17 cellular contexts compared by ENCODE assay signal in genomic region chr4:168472920-168473319, GRCh38. TPM values are rescaled to one million over a fixed set of nuclear protein-coding genes. Genes with fewer than 3 reads are reported as not detected.
DNase-seq lines count a peak whose midpoint lies in the region; ATAC-seq and TF ChIP-seq lines count a peak whose summit lies in the region.
"Had no signal": no experiment of that assay in that cellular context is flagged by ENCODE, and none has a peak within 500 bp of the region (broad histone marks: within the 10 kb centered on the region; RNA-seq: fewer than 3 reads in every experiment).

No MANE protein-coding gene starts in this region.

- CTCF ChIA-PET in CD4-positive, alpha-beta T cell (lab: Charles Lee) = interaction anchor here (1.1 kb wide), 1 partner anchor 9 kb away, joined by 4 read pairs; no protein-coding TSS in a partner anchor
- CTCF ChIA-PET in T-cell (lab: Charles Lee) = no interaction called here

- H3K27ac ChIP-seq in CD4-positive, alpha-beta T cell (ENCODE audit: low read depth, low read length) = no peak overlapping the region

- peaks cover 73% of the 10 kb centered on the region for H3K36me3 Mint-ChIP-seq in activated naive CD8-positive, alpha-beta T cell treated with anti-CD3 and anti-CD28 coated beads, Interleukin-2, amount 10 ng/mL, durations not matched to agents 7 days and 5 days
- peaks cover 29% of the 10 kb centered on the region for H3K36me3 Mint-ChIP-seq in activated naive CD8-positive, alpha-beta T cell treated with anti-CD3 and anti-CD28 coated beads, Interleukin-2, amount 50 U/mL, for 24 hours (ENCODE audit: low read depth)
- peaks cover 74% of the 10 kb centered on the region for H3K36me3 Mint-ChIP-seq in CD4-positive, alpha-beta T cell (ENCODE audit: low read depth)
- peaks cover 26% of the 10 kb centered on the region for H3K36me3 Mint-ChIP-seq in central memory CD8-positive, alpha-beta T cell (ENCODE audit: insufficient read depth)
- H3K36me3 Mint-ChIP-seq in T-cell = peaks cover 60% of the 10 kb centered on the region

- POLR2A ChIA-PET in activated naive CD8-positive, alpha-beta T cell treated with anti-CD3 and anti-CD28 coated beads, Interleukin-2, amount 10 ng/mL, durations not matched to agents 7 days and 5 days (lab: Charles Lee) = interaction anchor here (1.6 kb wide), 1 partner anchor 8 kb away, joined by 6 read pairs; the partner anchor contains the start of gene DDX60L
- POLR2A ChIA-PET in CD4-positive, alpha-beta T cell (lab: Charles Lee) = interaction anchor here (1.2 kb wide), 1 partner anchor 8 kb away, joined by 4 read pairs; the partner anchor contains the start of gene DDX60L
- POLR2A ChIA-PET in T-cell (lab: Charles Lee) = interaction anchor here (0.6 kb wide), 2 partner anchors 13 to 173 kb away, joined by 3 to 4 read pairs; no protein-coding TSS in a partner anchor

- peaks cover 44% of the 10 kb centered on the region for H3K4me1 Mint-ChIP-seq in activated naive CD8-positive, alpha-beta T cell treated with anti-CD3 and anti-CD28 coated beads, Interleukin-2, amount 10 ng/mL, durations not matched to agents 7 days and 5 days
- peaks cover 35% of the 10 kb centered on the region for H3K4me1 Mint-ChIP-seq in activated naive CD8-positive, alpha-beta T cell treated with anti-CD3 and anti-CD28 coated beads, Interleukin-2, amount 50 U/mL, for 24 hours
- peaks cover 52% of the 10 kb centered on the region for H3K4me1 Mint-ChIP-seq in CD4-positive, alpha-beta T cell (ENCODE audit: low read depth)
- peaks cover 51% of the 10 kb centered on the region for H3K4me1 Mint-ChIP-seq in central memory CD8-positive, alpha-beta T cell
- peaks cover 42 to 48% (median 44%) of the 10 kb centered on the region in 3 donors for H3K4me1 Mint-ChIP-seq in T-cell

- H3K27ac Mint-ChIP-seq in activated naive CD8-positive, alpha-beta T cell treated with anti-CD3 and anti-CD28 coated beads, Interleukin-2, amount 10 ng/mL, durations not matched to agents 7 days and 5 days = peak overlapping the region; percentile 14
- no peak overlapping the region for H3K27ac Mint-ChIP-seq in activated naive CD8-positive, alpha-beta T cell treated with anti-CD3 and anti-CD28 coated beads, Interleukin-2, amount 50 U/mL, for 24 hours
- H3K27ac Mint-ChIP-seq in CD4-positive, alpha-beta T cell = peak overlapping the region; percentile 2
- peak overlapping the region; percentile 26 for H3K27ac Mint-ChIP-seq in central memory CD8-positive, alpha-beta T cell (ENCODE audit: low read depth)
- H3K27ac Mint-ChIP-seq in T-cell = no peak overlapping the region
- H3K27ac Mint-ChIP-seq: GM23338 had no signal

- no peak for DNase-seq in activated naive CD8-positive, alpha-beta T cell treated with anti-CD3 and anti-CD28 coated beads, Interleukin-2, amount 10 ng/mL, durations not matched to agents 7 days and 5 days
- no peak for DNase-seq in activated naive CD8-positive, alpha-beta T cell treated with anti-CD3 and anti-CD28 coated beads, Interleukin-2, amount 50 U/mL, for 24 hours
- DNase-seq in CD4-positive, alpha-beta T cell = no peak
- no peak for DNase-seq in central memory CD8-positive, alpha-beta T cell (ENCODE audit: low spot score in 2 of 2)
- DNase-seq in COLO668 (lab: John Stamatoyannopoulos, UW; ENCODE audit: unreplicated experiment) (no peak), T-cell (no peak)
- DNase-seq: BE2C; C1 segment of cervical spinal cord; CD8-positive, alpha-beta T cell; COR-L47; DMS 273 treated with DMSO at 0.1 percent for 48 hours; H7; KG1 had no signal

- no peak for TF ChIP-seq CTCF in CD4-positive, alpha-beta T cell (IDR thresholded peaks at IDR 0.05)

- H3K27me3 ChIP-seq in CD4-positive, alpha-beta T cell (ENCODE audit: control insufficient read depth, insufficient read depth, low read length) = no peaks in the 10 kb centered on the region
- H3K27me3 ChIP-seq: BE2C had no signal

- intact Hi-C loops in CD4-positive, alpha-beta T cell (cut with DNase I, micrococcal nuclease) = loop anchor here in 1 of 2 experiments (10.0 kb wide), 1 partner anchor 532 kb away; no protein-coding TSS in a partner anchor

- H3K27me3 Mint-ChIP-seq in activated naive CD8-positive, alpha-beta T cell treated with anti-CD3 and anti-CD28 coated beads, Interleukin-2, amount 10 ng/mL, durations not matched to agents 7 days and 5 days = no peaks in the 10 kb centered on the region
- no peaks in the 10 kb centered on the region for H3K27me3 Mint-ChIP-seq in activated naive CD8-positive, alpha-beta T cell treated with anti-CD3 and anti-CD28 coated beads, Interleukin-2, amount 50 U/mL, for 24 hours
- no peaks in the 10 kb centered on the region for H3K27me3 Mint-ChIP-seq in CD4-positive, alpha-beta T cell
- H3K27me3 Mint-ChIP-seq in central memory CD8-positive, alpha-beta T cell = no peaks in the 10 kb centered on the region
- no peaks in the 10 kb centered on the region for H3K27me3 Mint-ChIP-seq in T-cell
- H3K27me3 Mint-ChIP-seq: IgD-negative memory B cell had no signal

- H3K9me3 ChIP-seq in CD4-positive, alpha-beta T cell (ENCODE audit: control insufficient read depth, low read length) = no peaks in the 10 kb centered on the region
- H3K9me3 ChIP-seq: BE2C had no signal

- peaks cover 1% of the 10 kb centered on the region for H3K9me3 Mint-ChIP-seq in activated naive CD8-positive, alpha-beta T cell treated with anti-CD3 and anti-CD28 coated beads, Interleukin-2, amount 10 ng/mL, durations not matched to agents 7 days and 5 days
- H3K9me3 Mint-ChIP-seq in activated naive CD8-positive, alpha-beta T cell treated with anti-CD3 and anti-CD28 coated beads, Interleukin-2, amount 50 U/mL, for 24 hours = no peaks in the 10 kb centered on the region
- no peaks in the 10 kb centered on the region for H3K9me3 Mint-ChIP-seq in CD4-positive, alpha-beta T cell
- H3K9me3 Mint-ChIP-seq in central memory CD8-positive, alpha-beta T cell = no peaks in the 10 kb centered on the region
- H3K9me3 Mint-ChIP-seq in T-cell = no peaks in the 10 kb centered on the region
- H3K9me3 Mint-ChIP-seq: CD8-positive, alpha-beta T cell; GM23338 had no signal

- ATAC-seq in activated naive CD8-positive, alpha-beta T cell treated with anti-CD3 and anti-CD28 coated beads, Interleukin-2, amount 10 ng/mL, durations not matched to agents 7 days and 5 days (ENCODE audit: low read depth) = no peak
- no peak for ATAC-seq in activated naive CD8-positive, alpha-beta T cell treated with anti-CD3 and anti-CD28 coated beads, Interleukin-2, amount 50 U/mL, for 24 hours
- ATAC-seq in CD4-positive, alpha-beta T cell (ENCODE audit: poor library complexity) = no peak
- ATAC-seq in central memory CD8-positive, alpha-beta T cell (replicated peaks; ENCODE audit: extremely low read depth, poor library complexity, severe bottlenecking) = no peak
- no peak for ATAC-seq in T-cell (replicated peaks in 1 of 4)
- ATAC-seq: CD8-positive, alpha-beta T cell; GM23338; HCT116; HepG2 had no signal

- peak overlapping the region; percentile 6 for H3K4me3 Mint-ChIP-seq in activated naive CD8-positive, alpha-beta T cell treated with anti-CD3 and anti-CD28 coated beads, Interleukin-2, amount 10 ng/mL, durations not matched to agents 7 days and 5 days
- H3K4me3 Mint-ChIP-seq in activated naive CD8-positive, alpha-beta T cell treated with anti-CD3 and anti-CD28 coated beads, Interleukin-2, amount 50 U/mL, for 24 hours = no peak overlapping the region
- no peak overlapping the region for H3K4me3 Mint-ChIP-seq in CD4-positive, alpha-beta T cell
- H3K4me3 Mint-ChIP-seq in central memory CD8-positive, alpha-beta T cell = no peak overlapping the region
- no peak overlapping the region for H3K4me3 Mint-ChIP-seq in T-cell
- H3K4me3 Mint-ChIP-seq: CD8-positive, alpha-beta T cell; GM23338 had no signal

RNA-seq across cellular contexts. Expression of gene DDX60L, which starts 7.4 kb away (rescaled TPM):
- 10 to 100 TPM; 87.2 to 89.1 TPM for total RNA-seq in activated naive CD8-positive, alpha-beta T cell treated with anti-CD3 and anti-CD28 coated beads, Interleukin-2, amount 10 ng/mL, durations not matched to agents 7 days and 5 days
- total RNA-seq in CD4-positive, alpha-beta T cell = 10 to 100 TPM; 29.3 to 29.6 TPM
- 10 to 100 TPM; 38.5 to 56.4 (median 43.1) TPM for total RNA-seq in T-cell

RNA-seq across cellular contexts. Expression of gene PALLD, which starts 23.9 kb away (rescaled TPM):
- total RNA-seq in activated naive CD8-positive, alpha-beta T cell treated with anti-CD3 and anti-CD28 coated beads, Interleukin-2, amount 10 ng/mL, durations not matched to agents 7 days and 5 days = 1 to 10 TPM in 1 of 2 experiments, under 1 TPM in 1; 0.91 to 2.0 TPM
- total RNA-seq in CD4-positive, alpha-beta T cell = under 1 TPM; 0.49 to 0.78 TPM
- total RNA-seq in T-cell = 1 to 10 TPM in 1 of 5 donors, under 1 TPM in 4; 0.56 to 1.9 (median 0.93) TPM
- total RNA-seq: CD8-positive, alpha-beta T cell had no signal

Comparison
In these comparisons a context has a peak if more than half of its experiments do, and no peak if none do; other contexts are left out.
1. H3K27ac Mint-ChIP-seq: peak in activated naive CD8-positive, alpha-beta T cell treated with anti-CD3 and anti-CD28 coated beads, Interleukin-2, amount 10 ng/mL, durations not matched to agents 7 days and 5 days (single experiment), CD4-positive, alpha-beta T cell (single experiment) and central memory CD8-positive, alpha-beta T cell (single experiment); none in activated naive CD8-positive, alpha-beta T cell treated with anti-CD3 and anti-CD28 coated beads, Interleukin-2, amount 50 U/mL, for 24 hours (single experiment) and T-cell (0 of 2).